Comparison of ENCODE assay signal across 8 cellular contexts in genomic region chr11:28108909-28109308, GRCh38. TPM values are rescaled to one million over a fixed set of nuclear protein-coding genes. Genes with fewer than 3 reads are reported as not detected.
DNase-seq lines count a peak whose midpoint lies in the region; ATAC-seq and TF ChIP-seq lines count a peak whose summit lies in the region.

No MANE protein-coding gene starts in this region.

- TF ChIP-seq CTCF in kidney epithelial cell (IDR thresholded peaks at IDR 0.05; ENCODE audit: insufficient read depth, low read length, poor library complexity, severe bottlenecking) (no peak), transverse colon (IDR thresholded peaks at IDR 0.05) (no peak)

- ATAC-seq in HG02852 (IDR thresholded peaks at IDR 0.05; ENCODE audit: unreplicated experiment): no peak
- no peak for ATAC-seq in GM18909 (IDR thresholded peaks at IDR 0.05; ENCODE audit: poor library complexity, unreplicated experiment)

- H3K36me3 ChIP-seq in kidney epithelial cell (ENCODE audit: control insufficient read depth, insufficient read depth, low read length) (peaks cover under 1% of the 10 kb centered on the region), transverse colon (no peaks in the 10 kb centered on the region)

- H3K27me3 ChIP-seq in kidney epithelial cell (ENCODE audit: control insufficient read depth, insufficient read depth, low read length) (no peaks in the 10 kb centered on the region), transverse colon (no peaks in the 10 kb centered on the region)

- H3K27me3 Mint-ChIP-seq in activated naive CD4-positive, alpha-beta T cell treated with anti-CD3 and anti-CD28 coated beads for 36 hours (ENCODE audit: low read depth): no peaks in the 10 kb centered on the region
- no peaks in the 10 kb centered on the region for H3K27me3 Mint-ChIP-seq in activated naive CD8-positive, alpha-beta T cell

- intact Hi-C loops in activated naive CD4-positive, alpha-beta T cell treated with anti-CD3 and anti-CD28 coated beads for 36 hours (cut with micrococcal nuclease): loop anchor here (1.0 to 5.0 kb wide), 3 partner anchors 408 to 747 kb away; partner anchors contain the start of genes BDNF, CCDC34 and LIN7C
- intact Hi-C loops in transverse colon (cut with DNase I; ENCODE audit: low total_unique reads): no loop called here

- peaks cover 17% of the 10 kb centered on the region for H3K36me3 Mint-ChIP-seq in activated naive CD4-positive, alpha-beta T cell treated with anti-CD3 and anti-CD28 coated beads for 36 hours (ENCODE audit: low read depth)
- H3K36me3 Mint-ChIP-seq in activated naive CD8-positive, alpha-beta T cell: peaks cover under 1% of the 10 kb centered on the region

- 50 to 55% methylated on average over 3 of the region's 3 CpGs for WGBS in transverse colon (ENCODE audit: low coverage in 1 of 2), 2 donors

- H3K27ac ChIP-seq in transverse colon: peak overlapping the region; percentile 84 to 90 (median 88)

- H3K4me1 ChIP-seq in transverse colon: peaks cover 7 to 40% (median 27%) of the 10 kb centered on the region in 4 donors

- peak overlapping the region; percentile 58 for H3K4me3 ChIP-seq in kidney epithelial cell (ENCODE audit: low read depth, low read length)
- H3K4me3 ChIP-seq in transverse colon: peak overlapping the region in 3 of 4 donors; percentile 56 to 67 (median 64)

- CTCF ChIA-PET in activated naive CD4-positive, alpha-beta T cell treated with anti-CD3 and anti-CD28 coated beads for 36 hours (lab: Charles Lee): no interaction called here

- peaks cover 33% of the 10 kb centered on the region for H3K4me1 Mint-ChIP-seq in activated naive CD4-positive, alpha-beta T cell treated with anti-CD3 and anti-CD28 coated beads for 36 hours (ENCODE audit: low read depth)
- peaks cover 56% of the 10 kb centered on the region for H3K4me1 Mint-ChIP-seq in activated naive CD8-positive, alpha-beta T cell (ENCODE audit: low read depth)

- H3K9me3 Mint-ChIP-seq in activated naive CD4-positive, alpha-beta T cell treated with anti-CD3 and anti-CD28 coated beads for 36 hours: no peaks in the 10 kb centered on the region
- no peaks in the 10 kb centered on the region for H3K9me3 Mint-ChIP-seq in activated naive CD8-positive, alpha-beta T cell (ENCODE audit: low read depth)

- in situ Hi-C loops in transverse colon (cut with MboI; ENCODE audit: low pct_ligation_motif_present in 1 of 4, low pct_unique_long_range_greater_than_20kb in 1 of 4, low sequenced_read_pairs in 3 of 4): no loop called here

- no peak for TF ChIP-seq POLR2A in transverse colon (IDR thresholded peaks at IDR 0.05)

- no peaks in the 10 kb centered on the region for H3K9me3 ChIP-seq in transverse colon

- DNase-seq in activated naive CD4-positive, alpha-beta T cell treated with anti-CD3 and anti-CD28 coated beads for 36 hours: no peak
- DNase-seq in activated naive CD4-positive, alpha-beta T cell treated with Interleukin-2 at 50 U/mL for 16 hours: no peak
- DNase-seq in kidney epithelial cell (ENCODE audit: low read depth) (no peak), transverse colon (no peak), NCI-H146 (lab: John Stamatoyannopoulos, UW) (no peak)

- TF ChIP-seq EP300 in transverse colon (IDR thresholded peaks at IDR 0.05; ENCODE audit: low read depth): no peak

- H3K27ac Mint-ChIP-seq in activated naive CD4-positive, alpha-beta T cell treated with anti-CD3 and anti-CD28 coated beads for 36 hours: peak overlapping the region; percentile 98
- H3K27ac Mint-ChIP-seq in activated naive CD8-positive, alpha-beta T cell: no peak overlapping the region

- peak overlapping the region; percentile 99 for H3K4me3 Mint-ChIP-seq in activated naive CD4-positive, alpha-beta T cell treated with anti-CD3 and anti-CD28 coated beads for 36 hours
- peak overlapping the region; percentile 99 for H3K4me3 Mint-ChIP-seq in activated naive CD8-positive, alpha-beta T cell

RNA-seq across cellular contexts. Expression of gene METTL15, which starts 0.7 kb away (rescaled TPM):
- total RNA-seq in activated naive CD4-positive, alpha-beta T cell treated with anti-CD3 and anti-CD28 coated beads for 36 hours: 10 to 100 TPM; 18.0 to 19.8 TPM
- total RNA-seq in kidney epithelial cell: 11.6 and 12.3 TPM in 2 replicates
- total RNA-seq in transverse colon: 10 to 100 TPM in 3 of 4 donors, 1 to 10 TPM in 1; 9.2 to 22.5 (median 19.2) TPM

RNA-seq across cellular contexts. Expression of gene KIF18A, which starts 1.0 kb away (rescaled TPM):
- 10 to 100 TPM; 34.7 to 36.5 TPM for total RNA-seq in activated naive CD4-positive, alpha-beta T cell treated with anti-CD3 and anti-CD28 coated beads for 36 hours
- total RNA-seq in kidney epithelial cell (1.9 and 2.1 TPM in 2 replicates), transverse colon (1 to 10 TPM in 1 of 4 donors, under 1 TPM in 3; 0.20 to 1.8 (median 0.43) TPM)

Comparison
In these comparisons a context has a peak if more than half of its experiments do, and no peak if none do; other contexts are left out.
1. RNA of gene KIF18A, which starts 1.0 kb away (total RNA-seq): 34.7 to 36.5 TPM in activated naive CD4-positive, alpha-beta T cell treated with anti-CD3 and anti-CD28 coated beads for 36 hours; 1.9 to 2.1 TPM in kidney epithelial cell and 0.20 to 1.8 TPM in transverse colon; every median in the first group is over 10 times any median in the second.